ENCODE assay signal across 21 cellular contexts in genomic region chr20:4471221-4471620, GRCh38.
"Had no signal": no experiment of that assay in that cellular context is flagged by ENCODE, and none has a peak within 500 bp of the region (broad histone marks: within the 10 kb centered on the region; RNA-seq: fewer than 3 reads in every experiment).

No MANE protein-coding gene starts in this region.

- H3K4me1 Mint-ChIP-seq: activated T-helper 17 cell treated with anti-CD3 and anti-CD28 coated beads, Interleukin-2, amount 50 U/mL, for 72 hours; T-helper 17 cell; WTC11 had no signal

- H3K4me1 ChIP-seq: adrenal gland, heart left ventricle, left lung, prostate gland, right lobe of liver, suprapubic skin, upper lobe of left lung had no signal

- H3K9me3 ChIP-seq: adrenal gland, heart left ventricle, left lung, prostate gland, right lobe of liver, suprapubic skin, upper lobe of left lung had no signal

- ATAC-seq: activated T-helper 17 cell treated with anti-CD3 and anti-CD28 coated beads, Interleukin-2, amount 50 U/mL, for 72 hours; heart left ventricle; natural killer cell treated with Interleukin-12 subunit alpha and Interleukin-12 subunit beta and Interleukin-15 and Interleukin-18, amount 100 ng/mL, for 72 hours; right lobe of liver; stimulated activated naive CD8-positive, alpha-beta T cell treated with anti-CD3 and anti-CD28 coated beads, Interleukin-15, Interleukin-2, amounts not matched to agents 100 U/mL and 50 U/mL, for 24 hours; T-helper 17 cell; WTC11 had no signal

- H3K27ac Mint-ChIP-seq: activated naive CD4-positive, alpha-beta T cell treated with anti-CD3 and anti-CD28 coated beads for 36 hours; activated T-helper 17 cell treated with anti-CD3 and anti-CD28 coated beads, Interleukin-2, amount 50 U/mL, for 72 hours; dendritic cell treated with granulocyte-macrophage colony-stimulating factor and Interleukin-4, amounts not matched to agents 40 ng/mL and 50 ng/mL, for 4 days; natural killer cell treated with Interleukin-12 subunit alpha and Interleukin-12 subunit beta and Interleukin-15 and Interleukin-18, amount 100 ng/mL, for 72 hours; T-helper 17 cell; WTC11 had no signal

- H3K4me3 ChIP-seq: adrenal gland, heart left ventricle, left lung, prostate gland, right lobe of liver, suprapubic skin, upper lobe of left lung had no signal

- H3K36me3 Mint-ChIP-seq: natural killer cell treated with Interleukin-12 subunit alpha and Interleukin-12 subunit beta and Interleukin-15 and Interleukin-18, amount 100 ng/mL, for 72 hours; WTC11 had no signal

- H3K4me3 Mint-ChIP-seq: activated naive CD4-positive, alpha-beta T cell treated with anti-CD3 and anti-CD28 coated beads for 36 hours; activated T-helper 17 cell treated with anti-CD3 and anti-CD28 coated beads, Interleukin-2, amount 50 U/mL, for 72 hours; dendritic cell treated with granulocyte-macrophage colony-stimulating factor and Interleukin-4, amounts not matched to agents 40 ng/mL and 50 ng/mL, for 4 days; natural killer cell treated with Interleukin-12 subunit alpha and Interleukin-12 subunit beta and Interleukin-15 and Interleukin-18, amount 100 ng/mL, for 72 hours; T-helper 17 cell; WTC11 had no signal

- H3K9me3 Mint-ChIP-seq: activated naive CD4-positive, alpha-beta T cell treated with anti-CD3 and anti-CD28 coated beads for 36 hours; activated T-helper 17 cell treated with anti-CD3 and anti-CD28 coated beads, Interleukin-2, amount 50 U/mL, for 72 hours; dendritic cell treated with granulocyte-macrophage colony-stimulating factor and Interleukin-4, amounts not matched to agents 40 ng/mL and 50 ng/mL, for 4 days; natural killer cell treated with Interleukin-12 subunit alpha and Interleukin-12 subunit beta and Interleukin-15 and Interleukin-18, amount 100 ng/mL, for 72 hours had no signal

- H3K27ac ChIP-seq: adrenal gland, brain microvascular endothelial cell, heart left ventricle, left lung, prostate gland, right lobe of liver, suprapubic skin, upper lobe of left lung had no signal

- DNase-seq: activated CD4-positive, alpha-beta T cell treated with anti-CD3 and anti-CD28 coated beads for 48 hours; activated CD8-positive, alpha-beta memory T cell treated with anti-CD3 and anti-CD28 coated beads for 24 hours; activated naive CD4-positive, alpha-beta T cell treated with anti-CD3 and anti-CD28 coated beads for 36 hours; adrenal gland; brain microvascular endothelial cell; cerebellar nuclear complex; foreskin melanocyte; heart left ventricle; islet precursor cell; left lung; occipital lobe; right lobe of liver; stimulated activated naive CD8-positive, alpha-beta T cell treated with anti-CD3 and anti-CD28 coated beads, Interleukin-15, Interleukin-2, amounts not matched to agents 100 U/mL and 50 U/mL, for 24 hours; T-helper 17 cell; upper lobe of left lung had no signal

- H3K36me3 ChIP-seq: adrenal gland, brain microvascular endothelial cell, heart left ventricle, left lung, prostate gland, right lobe of liver, suprapubic skin, upper lobe of left lung had no signal

- H3K27me3 ChIP-seq: adrenal gland, brain microvascular endothelial cell, right lobe of liver, suprapubic skin, upper lobe of left lung had no signal
